ENCODE assay signal across 26 cellular contexts in the genomic region with DNA sequence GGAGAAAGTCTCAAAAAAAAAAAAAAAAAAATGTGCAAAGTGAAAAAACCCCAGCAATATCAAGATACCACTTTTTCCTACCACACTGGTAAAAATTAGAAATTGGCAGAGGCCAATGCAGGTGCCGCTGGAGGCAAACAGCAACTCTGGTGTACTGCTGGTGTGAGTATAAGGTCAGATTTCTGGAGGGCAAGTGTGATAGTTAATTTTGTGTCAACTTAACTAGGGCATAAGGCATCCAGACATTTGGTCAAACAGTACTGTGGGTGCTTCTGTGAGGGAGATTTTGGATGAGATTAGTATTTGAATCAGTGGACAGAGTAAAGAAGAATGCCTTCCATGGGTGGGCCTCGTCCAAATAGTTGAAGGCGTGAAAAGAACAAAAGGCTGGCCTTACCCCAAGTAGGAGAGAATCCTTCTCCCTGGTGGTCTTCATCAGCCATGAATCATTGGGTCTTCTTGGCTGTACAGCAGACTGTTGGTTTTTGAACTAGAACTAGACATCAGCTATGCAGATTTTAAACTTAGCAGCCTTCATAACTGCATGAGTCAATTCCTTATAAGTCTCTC. TPM values are rescaled to one million over a fixed set of nuclear protein-coding genes. Genes with fewer than 3 reads are reported as not detected.
"Had no signal": no experiment of that assay in that cellular context is flagged by ENCODE, and none has a peak within 500 bp of the region (broad histone marks: within the 10 kb centered on the region; RNA-seq: fewer than 3 reads in every experiment).

No MANE protein-coding gene starts in this region.

- H3K36me3 ChIP-seq: left lung, pancreas, prostate gland, stomach, thyroid gland, transverse colon, upper lobe of left lung, vagina had no signal

- DNase-seq: islet precursor cell; left cardiac atrium; left lung; naive thymus-derived CD8-positive, alpha-beta T cell; nucleus accumbens; pancreas; posterior cingulate gyrus; retina; right cardiac atrium; stimulated activated CD4-positive, alpha-beta T cell treated with anti-CD3 and anti-CD28 coated beads, Interleukin-12 subunit alpha, Interleukin-12 subunit beta, amount 100 ng/mL, for 4 hours; stimulated activated CD4-positive, alpha-beta T cell treated with anti-CD3 and anti-CD28 coated beads, Interleukin-15, amount 100 ng/mL, for 24 hours; stimulated activated CD4-positive, alpha-beta T cell treated with anti-CD3 and anti-CD28 coated beads, Interleukin-2, amount 100 ng/mL, for 24 hours; stimulated activated CD4-positive, alpha-beta T cell treated with anti-CD3 and anti-CD28 coated beads, Interleukin-4, amount 100 ng/mL, for 1 hour; stimulated activated naive B cell treated with anti-CD40 and anti-IgM and Interleukin-4, amounts not matched to agents 10 μg/mL and 1 μg/mL and 100 μg/mL, for 72 hours; stimulated activated naive CD8-positive, alpha-beta T cell treated with anti-CD3 and anti-CD28 coated beads, Interleukin-15, Interleukin-2, amounts not matched to agents 100 U/mL and 50 U/mL, for 24 hours; stomach; testis; thyroid gland; transverse colon; upper lobe of left lung had no signal

- H3K9me3 ChIP-seq: left lung, pancreas, prostate gland, stomach, testis, thyroid gland, transverse colon, upper lobe of left lung, vagina had no signal

- FAIRE-seq: pancreas had no signal

- H2AFZ ChIP-seq: hepatocyte had no signal

- H3K4me3 ChIP-seq: hepatocyte, left lung, lung, pancreas, prostate gland, skin epidermis, stomach, testis, thyroid gland, transverse colon, upper lobe of left lung, vagina had no signal

- H3K27me3 ChIP-seq: hepatocyte, testis, thyroid gland, transverse colon, upper lobe of left lung, vagina had no signal

- H3K27ac ChIP-seq: hepatocyte, left lung, pancreas, prostate gland, skin epidermis, stomach, testis, thyroid gland, transverse colon, upper lobe of left lung, vagina had no signal

- H3K4me1 ChIP-seq: left lung, prostate gland, testis had no signal

- H3K79me2 ChIP-seq: hepatocyte had no signal

- H3K4me2 ChIP-seq: hepatocyte had no signal

- ATAC-seq: left cardiac atrium; left lung; naive thymus-derived CD8-positive, alpha-beta T cell; pancreas; right cardiac atrium; sciatic nerve; stimulated activated naive B cell treated with anti-CD40 and anti-IgM and Interleukin-4, amounts not matched to agents 10 μg/mL and 1 μg/mL and 100 μg/mL, for 72 hours; stimulated activated naive CD8-positive, alpha-beta T cell treated with anti-CD3 and anti-CD28 coated beads, Interleukin-15, Interleukin-2, amounts not matched to agents 100 U/mL and 50 U/mL, for 24 hours had no signal

RNA-seq across cellular contexts. Expression of a gene that starts 52.8 kb away (rescaled TPM):
- total RNA-seq: naive thymus-derived CD8-positive, alpha-beta T cell had no signal
